In genomic region chr11:65916391-65916790, GRCh38 we compare ENCODE assay signal across 9 cellular contexts. TPM values are rescaled to one million over a fixed set of nuclear protein-coding genes. Genes with fewer than 3 reads are reported as not detected.
DNase-seq lines count a peak whose midpoint lies in the region; ATAC-seq and TF ChIP-seq lines count a peak whose summit lies in the region.
"Had no signal": no experiment of that assay in that cellular context is flagged by ENCODE, and none has a peak within 500 bp of the region (broad histone marks: within the 10 kb centered on the region; RNA-seq: fewer than 3 reads in every experiment).

No MANE protein-coding gene starts in this region.

- H3K9ac ChIP-seq in BLaER1 = 0 out of 2 replicates have a peak overlapping the region, but pooled peaks have one; percentile 42

- TF ChIP-seq CTCF in neutrophil (IDR thresholded peaks at IDR 0.05) = no peak

- H3K27me3 ChIP-seq in BLaER1 = no peaks in the 10 kb centered on the region
- H3K27me3 ChIP-seq in MG63 = no peaks in the 10 kb centered on the region
- no peaks in the 10 kb centered on the region for H3K27me3 ChIP-seq in neutrophil

- no peak for ATAC-seq in effector memory CD8-positive, alpha-beta T cell (replicated peaks)
- no peak for ATAC-seq in HG03520 (IDR thresholded peaks at IDR 0.05; ENCODE audit: unreplicated experiment)
- ATAC-seq in GM18498 (IDR thresholded peaks at IDR 0.05; ENCODE audit: unreplicated experiment) = no peak

- peaks cover 37% of the 10 kb centered on the region; the same call in 1 of the 2 replicates for H4K20me1 ChIP-seq in BLaER1

- peak overlapping the region in 1 of 2 donors; percentile 81 for H3K27ac Mint-ChIP-seq in effector memory CD8-positive, alpha-beta T cell

- H3K36me3 ChIP-seq in BLaER1 = peaks cover 12% of the 10 kb centered on the region; the same call in 1 of the 2 replicates
- H3K36me3 ChIP-seq in MG63 = peaks cover 35% of the 10 kb centered on the region
- H3K36me3 ChIP-seq in neutrophil = peaks cover 12% of the 10 kb centered on the region

- H3K4me1 ChIP-seq in BLaER1 (peaks cover 71% of the 10 kb centered on the region), neutrophil (ENCODE audit: control insufficient read depth in 1 of 2, insufficient read depth in 1 of 2, low read depth in 1 of 2, low read length in 1 of 2) (peaks cover 48 to 57% of the 10 kb centered on the region in 2 experiments)

- H3K27ac ChIP-seq in BLaER1 = 0 out of 2 replicates have a peak overlapping the region, but pooled peaks have one; percentile 16
- H3K27ac ChIP-seq in neutrophil = peak overlapping the region; percentile 61

- no peaks in the 10 kb centered on the region for H3K9me3 Mint-ChIP-seq in effector memory CD8-positive, alpha-beta T cell

- peaks cover 5 to 7% of the 10 kb centered on the region in 2 donors for H3K27me3 Mint-ChIP-seq in effector memory CD8-positive, alpha-beta T cell

- H3K4me1 Mint-ChIP-seq in effector memory CD8-positive, alpha-beta T cell (ENCODE audit: low read depth in 2 of 2) = peaks cover 31 to 32% of the 10 kb centered on the region in 2 donors

- peak overlapping the region; percentile 96 for H3K4me2 ChIP-seq in BLaER1

- no peak for DNase-seq in MG63
- no peak for DNase-seq in effector memory CD8-positive, alpha-beta T cell
- DNase-seq in NCI-H69 (lab: John Stamatoyannopoulos, UW) = no peak
- no peak for DNase-seq in NCI-H1694 (lab: John Stamatoyannopoulos, UW)

- peak overlapping the region; percentile 91 to 92 for H3K4me3 Mint-ChIP-seq in effector memory CD8-positive, alpha-beta T cell

- H3K36me3 Mint-ChIP-seq in effector memory CD8-positive, alpha-beta T cell (ENCODE audit: insufficient read depth) = peaks cover 31% of the 10 kb centered on the region

- H3K9me3 ChIP-seq in BLaER1 (no peaks in the 10 kb centered on the region), MG63 (no peaks in the 10 kb centered on the region), neutrophil (no peaks in the 10 kb centered on the region)

- 0 out of 2 replicates have a peak overlapping the region, but pooled peaks have one; percentile 35 for H3K4me3 ChIP-seq in BLaER1
- H3K4me3 ChIP-seq in MG63 = peak overlapping the region; percentile 77
- H3K4me3 ChIP-seq in neutrophil (ENCODE audit: low read depth in 1 of 2, low read length in 1 of 2) = no peak overlapping the region

RNA-seq across cellular contexts. Expression of gene C11orf68, which starts 2.5 kb away (rescaled TPM):
- 22.0 and 46.6 TPM in 2 replicates for total RNA-seq in MG63 (2014; rRNA removed; shearing (Covaris generic); ENCODE audit: low replicate concordance)

RNA-seq across cellular contexts. Expression of gene DRAP1, which starts 2.8 kb away (rescaled TPM):
- total RNA-seq in MG63 (2014; rRNA removed; shearing (Covaris generic); ENCODE audit: low replicate concordance) = 276 and 419 TPM in 2 replicates

RNA-seq across cellular contexts. Expression of gene FOSL1, which starts 16.2 kb away (rescaled TPM):
- 37.3 and 54.7 TPM in 2 replicates for total RNA-seq in MG63 (2014; rRNA removed; shearing (Covaris generic); ENCODE audit: low replicate concordance)
- total RNA-seq: temporal lobe had no signal

RNA-seq across cellular contexts. Expression of gene CCDC85B, which starts 25.9 kb away (rescaled TPM):
- total RNA-seq in MG63 (2014; rRNA removed; shearing (Covaris generic); ENCODE audit: low replicate concordance) = 99.6 and 131 TPM in 2 replicates

RNA-seq across cellular contexts. Expression of gene FIBP, which starts 28.1 kb away (rescaled TPM):
- 105 and 106 TPM in 2 replicates for total RNA-seq in MG63 (2014; rRNA removed; shearing (Covaris generic); ENCODE audit: low replicate concordance)

Comparison
In these comparisons a context has a peak if more than half of its experiments do, and no peak if none do; other contexts are left out.
1. H3K4me3 ChIP-seq: peak in BLaER1 (single experiment) and MG63 (single experiment); none in neutrophil (0 of 2).